24 cellular contexts compared by ENCODE assay signal in the genomic region with DNA sequence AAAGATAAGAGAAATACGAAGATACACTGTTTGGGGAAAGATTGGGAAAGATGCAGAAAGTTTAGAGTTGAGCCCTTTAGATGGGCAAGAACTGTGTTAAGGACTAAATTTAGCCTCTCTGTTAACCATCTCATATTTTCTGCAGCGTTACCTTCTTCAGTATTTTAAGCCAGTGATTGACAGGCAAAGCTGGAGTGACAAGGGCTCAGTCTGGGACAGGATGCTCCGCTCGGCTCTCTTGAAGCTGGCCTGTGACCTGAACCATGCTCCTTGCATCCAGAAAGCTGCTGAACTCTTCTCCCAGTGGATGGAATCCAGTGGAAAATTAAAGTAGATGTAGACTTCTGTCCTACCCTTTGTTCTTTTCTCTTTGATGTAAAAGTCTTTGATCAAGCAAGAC. TPM values are rescaled to one million over a fixed set of nuclear protein-coding genes. Genes with fewer than 3 reads are reported as not detected.
DNase-seq lines count a peak whose midpoint lies in the region; ATAC-seq, FAIRE-seq and TF ChIP-seq lines count a peak whose summit lies in the region.
"Had no signal": no experiment of that assay in that cellular context is flagged by ENCODE, and none has a peak within 500 bp of the region (broad histone marks: within the 10 kb centered on the region; RNA-seq: fewer than 3 reads in every experiment).

No MANE protein-coding gene starts in this region.

- H3K9me1 ChIP-seq in K562 (ENCODE audit: control insufficient read depth, insufficient read depth, low read length): no peaks in the 10 kb centered on the region

- no peak overlapping the region for H2AFZ ChIP-seq in K562 (ENCODE audit: low read depth, low read length)
- H2AFZ ChIP-seq in neural progenitor cell (replicated peaks): no peak overlapping the region
- H2AFZ ChIP-seq: GM23338, PC-9 had no signal

- no peaks in the 10 kb centered on the region for H3K27me3 Mint-ChIP-seq in activated T-cell treated with anti-CD3 and anti-CD28 coated beads, Interleukin-2, amount 50 U/mL, for 72 hours (ENCODE audit: low read depth)
- no peaks in the 10 kb centered on the region for H3K27me3 Mint-ChIP-seq in neural progenitor cell (ENCODE audit: insufficient read depth, low read depth)

- H3K9ac ChIP-seq in K562 (ENCODE audit: insufficient read depth in 1 of 2, low read depth in 2 of 2, low read length in 2 of 2) (no peak overlapping the region), neural progenitor cell (no peak overlapping the region)
- H3K9ac ChIP-seq: KMS-11 had no signal

- intact Hi-C loops in K562 (cut with micrococcal nuclease): no loop called here

- H3K4me1 Mint-ChIP-seq in activated T-cell treated with anti-CD3 and anti-CD28 coated beads, Interleukin-2, amount 50 U/mL, for 72 hours (ENCODE audit: low read depth): peaks cover 11% of the 10 kb centered on the region
- H3K4me1 Mint-ChIP-seq in neural progenitor cell: peaks cover 11% of the 10 kb centered on the region
- H3K4me1 Mint-ChIP-seq: GM23338, H9 had no signal

- peak overlapping the region; percentile 64 for H3K27ac Mint-ChIP-seq in activated T-cell treated with anti-CD3 and anti-CD28 coated beads, Interleukin-2, amount 50 U/mL, for 72 hours
- H3K27ac Mint-ChIP-seq in neural progenitor cell: peak overlapping the region; percentile 3
- H3K27ac Mint-ChIP-seq: GM23338, H9, HFFc6 had no signal

- TF ChIP-seq CTCF in K562 (IDR thresholded peaks at IDR 0.05 in 2 of 3, conservative IDR thresholded peaks at IDR 0.05 in 1 of 3; ENCODE audit: insufficient read depth in 2 of 3, low read depth in 1 of 3, low read length in 3 of 3) (no peak), neural progenitor cell (IDR thresholded peaks at IDR 0.05) (no peak)

- H3F3A ChIP-seq in neural progenitor cell (ENCODE audit: low read depth): no peaks in the 10 kb centered on the region

- H3K36me3 Mint-ChIP-seq in activated T-cell treated with anti-CD3 and anti-CD28 coated beads, Interleukin-2, amount 50 U/mL, for 72 hours (ENCODE audit: insufficient read depth in 2 of 2): peaks cover 11 to 42% of the 10 kb centered on the region in 2 donors
- H3K36me3 Mint-ChIP-seq in neural progenitor cell: no peaks in the 10 kb centered on the region

- ATAC-seq in activated T-cell treated with anti-CD3 and anti-CD28 coated beads, Interleukin-2, amount 50 U/mL, for 72 hours (replicated peaks in 1 of 2): no peak
- ATAC-seq in K562 (no peak), GM21576 (IDR thresholded peaks at IDR 0.05; ENCODE audit: unreplicated experiment) (no peak), GM21390 (IDR thresholded peaks at IDR 0.05; ENCODE audit: unreplicated experiment) (no peak), GM18907 (IDR thresholded peaks at IDR 0.05; ENCODE audit: unreplicated experiment) (no peak)
- ATAC-seq: GM23338, Right ventricle myocardium inferior had no signal

- H3K79me2 ChIP-seq in K562 (ENCODE audit: control insufficient read depth, insufficient read depth, low read length) (no peaks in the 10 kb centered on the region), neural progenitor cell (ENCODE audit: low read depth) (no peaks in the 10 kb centered on the region)

- no peak overlapping the region for H3K27ac ChIP-seq in K562 (ENCODE audit: extremely low read depth, low read depth, low read length)
- no peak overlapping the region for H3K27ac ChIP-seq in neural progenitor cell
- H3K27ac ChIP-seq: KMS-11, PC-9, SJCRH30 had no signal

- no peak for TF ChIP-seq POLR2A in K562 (conservative IDR thresholded peaks at IDR 0.05)

- 54% methylated on average over 4 of the region's 4 CpGs for WGBS in K562 (ENCODE audit: insufficient coverage, low coverage, missing lambda C conversion rate)

- no peak for FAIRE-seq in K562 (lab: Jason Lieb, UNC)
- FAIRE-seq: HTR-8/SVneo had no signal

- no peaks in the 10 kb centered on the region for H4K20me1 ChIP-seq in K562 (replicated peaks; ENCODE audit: control insufficient read depth, insufficient read depth, low read length)
- no peaks in the 10 kb centered on the region for H4K20me1 ChIP-seq in neural progenitor cell (ENCODE audit: low read depth)

- H3K4me1 ChIP-seq in K562 (replicated peaks in 1 of 2; ENCODE audit: control insufficient read depth in 2 of 2, insufficient read depth in 2 of 2, low read length in 2 of 2): no peaks in the 10 kb centered on the region
- no peaks in the 10 kb centered on the region for H3K4me1 ChIP-seq in neural progenitor cell
- H3K4me1 ChIP-seq: SJCRH30 had no signal

- POLR2A ChIA-PET in K562 (lab: Yijun Ruan, JAX): interaction anchor here (1.0 kb wide), 1 partner anchor 25 kb away, joined by 3 read pairs; no protein-coding TSS in a partner anchor

- H3K9me3 Mint-ChIP-seq in activated T-cell treated with anti-CD3 and anti-CD28 coated beads, Interleukin-2, amount 50 U/mL, for 72 hours: no peaks in the 10 kb centered on the region
- H3K9me3 Mint-ChIP-seq in neural progenitor cell: no peaks in the 10 kb centered on the region
- H3K9me3 Mint-ChIP-seq: GM23338, H9, HFFc6 had no signal

- no peak for DNase-seq in activated T-cell treated with anti-CD3 and anti-CD28 coated beads, Interleukin-2, amount 50 U/mL, for 72 hours
- DNase-seq in activated T-cell treated with anti-CD3 and anti-CD28 coated beads for 4 hours: no peak
- DNase-seq in K562 (ENCODE audit: extremely low read depth in 1 of 4, low spot score in 3 of 4): no peak
- DNase-seq in neural progenitor cell (ENCODE audit: low spot score): no peak
- DNase-seq: DMS153, DND-41, H9, HFFc6, IMR-90, NCI-H1092, NCI-H1417 treated with DMSO at 0.1 percent for 48 hours, NCI-H1694 treated with DMSO at 0.1 percent for 48 hours, NCI-H2081, NCI-H2227 treated with DMSO at 0.1 percent for 48 hours, NCI-H526 treated with DMSO at 0.1 percent for 48 hours, PC-9, SJCRH30 had no signal

- H3K4me3 Mint-ChIP-seq in activated T-cell treated with anti-CD3 and anti-CD28 coated beads, Interleukin-2, amount 50 U/mL, for 72 hours: no peak overlapping the region
- no peak overlapping the region for H3K4me3 Mint-ChIP-seq in neural progenitor cell
- H3K4me3 Mint-ChIP-seq: GM23338, H9, HFFc6 had no signal

- TF ChIP-seq RAD21 in K562 (CRISPR knock-in tag; conservative IDR thresholded peaks at IDR 0.05 in 1 of 2, IDR thresholded peaks at IDR 0.05 in 1 of 2): no peak

- CTCF ChIA-PET in K562 (lab: Yijun Ruan, JAX; ENCODE audit: low intra/inter-chr PET ratio): no interaction called here

- no peak overlapping the region for H3K4me3 ChIP-seq in K562
- no peak overlapping the region for H3K4me3 ChIP-seq in neural progenitor cell
- H3K4me3 ChIP-seq: GM23338, PC-9, SJCRH30 had no signal

- H3K27me3 ChIP-seq in K562 (ENCODE audit: control insufficient read depth in 2 of 2, insufficient read depth in 2 of 2, low read length in 2 of 2): no peaks in the 10 kb centered on the region
- H3K27me3 ChIP-seq in neural progenitor cell: no peaks in the 10 kb centered on the region
- H3K27me3 ChIP-seq: SJCRH30 had no signal

- TF ChIP-seq EP300 in K562 (IDR thresholded peaks at IDR 0.05; ENCODE audit: low read length): no peak

- H3K36me3 ChIP-seq in K562 (ENCODE audit: control insufficient read depth, insufficient read depth, low read length): no peaks in the 10 kb centered on the region
- no peaks in the 10 kb centered on the region for H3K36me3 ChIP-seq in neural progenitor cell
- H3K36me3 ChIP-seq: SJCRH30 had no signal

- H3K9me3 ChIP-seq in K562 (replicated peaks; ENCODE audit: control insufficient read depth, insufficient read depth, low read depth, low read length) (no peaks in the 10 kb centered on the region), neural progenitor cell (ENCODE audit: low read depth) (no peaks in the 10 kb centered on the region)
- H3K9me3 ChIP-seq: SJCRH30 had no signal

- in situ Hi-C loops in K562 (cut with MboI): no loop called here

- no TSS peak for BruUV-seq in K562 (replicated peaks; lab: Mats Ljungman, UMichigan)

- H3K4me2 ChIP-seq in K562 (ENCODE audit: insufficient read depth, low read length): no peak overlapping the region
- no peak overlapping the region for H3K4me2 ChIP-seq in neural progenitor cell
- H3K4me2 ChIP-seq: GM23338, KMS-11, PC-9 had no signal

RNA-seq across cellular contexts. Expression of gene LNPEP, which starts 26.4 kb away (rescaled TPM):
- total RNA-seq in activated T-cell treated with anti-CD3 and anti-CD28 coated beads, Interleukin-2, amount 50 U/mL, for 72 hours: 10 to 100 TPM; 75.7 to 80.3 TPM
- total RNA-seq in K562 (2011; cell fraction: chromatin; rRNA removed; ENCODE audit: low replicate concordance): 36.6 and 68.1 TPM in 2 replicates
- total RNA-seq in K562 (2011; cell fraction: nucleolus; rRNA removed): 19.8 and 21.8 TPM in 2 replicates
- total RNA-seq in K562 (2011; cell fraction: nucleoplasm; rRNA removed): 43.1 and 74.7 TPM in 2 replicates
- 9.9 and 11.0 TPM in 2 replicates for total RNA-seq in K562 (2014; rRNA removed)
- total RNA-seq in K562 (2014; rRNA removed; fragmentation: Illumina TruSeq; extraction: Trizol): 24.7 and 29.6 TPM in 2 replicates
- 24.3 and 27.9 TPM in 2 replicates for total RNA-seq in K562 (2015; rRNA removed; fragmentation: Illumina TruSeq; extraction: Trizol)
- total RNA-seq in K562 (2021): 19.3 and 20.3 TPM in 2 replicates
- polyA plus RNA-seq in K562 (2011; rRNA removed): 13.1 and 16.2 TPM in 2 replicates
- polyA plus RNA-seq in K562 (2011; cell fraction: cytosol; rRNA removed): 3.5 and 9.1 TPM in 2 replicates
- 10.3 and 12.8 TPM in 2 replicates for polyA plus RNA-seq in K562 (2011; cell fraction: nucleus; rRNA removed)
- 5.9 and 6.5 TPM in 2 replicates for polyA plus RNA-seq in K562 (2012)
- 9.5 and 11.2 TPM in 2 replicates for polyA plus RNA-seq in K562 (2014; fragmentation: Illumina TruSeq; extraction: Trizol)
- polyA plus RNA-seq in K562 (2014; fragmentation: Nextera tagmentation; extraction: Ambion mirVana): 1 to 10 TPM; 2.6 to 3.2 TPM
- polyA plus RNA-seq in K562 (2014; rRNA removed): 9.2 and 10.0 TPM in 2 replicates
- 67.1 and 69.7 TPM in 2 replicates for polyA minus RNA-seq in K562 (2011; rRNA and poly(A)+ RNA removed)
- polyA minus RNA-seq in K562 (2011; cell fraction: cytosol; rRNA and poly(A)+ RNA removed): 25.2 and 26.1 TPM in 2 replicates
- polyA minus RNA-seq in K562 (2011; cell fraction: nucleus; rRNA and poly(A)+ RNA removed): 20.2 and 41.5 TPM in 2 replicates
- total RNA-seq in neural progenitor cell (ENCODE audit: low replicate concordance): 7.0 and 19.6 TPM in 2 replicates

RNA-seq across cellular contexts. Expression of gene ERAP2, which starts 33.1 kb away (rescaled TPM):
- 100 to 1,000 TPM in 1 of 2 donors, 10 to 100 TPM in 1; 92.1 to 133 TPM for total RNA-seq in activated T-cell treated with anti-CD3 and anti-CD28 coated beads, Interleukin-2, amount 50 U/mL, for 72 hours
- 5.1 and 15.3 TPM in 2 replicates for total RNA-seq in K562 (2011; cell fraction: chromatin; rRNA removed; ENCODE audit: low replicate concordance)
- 2.8 and 5.9 TPM in 2 replicates for total RNA-seq in K562 (2011; cell fraction: nucleolus; rRNA removed)
- 6.0 and 8.9 TPM in 2 replicates for total RNA-seq in K562 (2011; cell fraction: nucleoplasm; rRNA removed)
- total RNA-seq in K562 (2014; rRNA removed) (1.7 and 2.5 TPM in 2 replicates), K562 (2014; rRNA removed; fragmentation: Illumina TruSeq; extraction: Trizol) (2.3 and 2.4 TPM in 2 replicates), K562 (2015; rRNA removed; fragmentation: Illumina TruSeq; extraction: Trizol) (2.3 and 3.0 TPM in 2 replicates), K562 (2021) (1.4 and 2.2 TPM in 2 replicates), neural progenitor cell (ENCODE audit: low replicate concordance) (not detected in 2 replicates)
- polyA plus RNA-seq in K562 (2011; rRNA removed) (1.9 and 2.1 TPM in 2 replicates), K562 (2014; fragmentation: Illumina TruSeq; extraction: Trizol) (1.3 TPM in 2 replicates), K562 (2014; fragmentation: Nextera tagmentation; extraction: Ambion mirVana) (1 to 10 TPM in 1 of 2 experiments, under 1 TPM in 1; 0.93 to 1.2 TPM), K562 (2014; rRNA removed) (0.27 and 4.0 TPM in 2 replicates)
- 0.30 and 0.72 TPM in 2 replicates for polyA plus RNA-seq in K562 (2011; cell fraction: cytosol; rRNA removed)
- polyA plus RNA-seq in K562 (2011; cell fraction: nucleus; rRNA removed): 3.1 and 3.2 TPM in 2 replicates
- polyA plus RNA-seq in K562 (2012): 0.83 and 1.8 TPM in 2 replicates
- 6.5 and 7.6 TPM in 2 replicates for polyA minus RNA-seq in K562 (2011; rRNA and poly(A)+ RNA removed)
- polyA minus RNA-seq in K562 (2011; cell fraction: cytosol; rRNA and poly(A)+ RNA removed): 0.82 and 1.6 TPM in 2 replicates
- polyA minus RNA-seq in K562 (2011; cell fraction: nucleus; rRNA and poly(A)+ RNA removed): 7.8 and 12.4 TPM in 2 replicates
- total RNA-seq: GM23338 had no signal

Comparison
In these comparisons a context has a peak if more than half of its experiments do, and no peak if none do; other contexts are left out.
1. RNA of gene ERAP2, which starts 33.1 kb away (total RNA-seq): 92.1 to 133 TPM in activated T-cell treated with anti-CD3 and anti-CD28 coated beads, Interleukin-2, amount 50 U/mL, for 72 hours; 1.4 to 15.3 TPM in K562 and not detected in neural progenitor cell; every median in the first group is over 4 times any median in the second.